In genomic region chr19:49117677-49118564, GRCh38 we compare ENCODE assay signal across 6 cellular contexts. TPM values are rescaled to one million over a fixed set of nuclear protein-coding genes. Genes with fewer than 3 reads are reported as not detected.
DNase-seq lines count a peak whose midpoint lies in the region; ATAC-seq and TF ChIP-seq lines count a peak whose summit lies in the region.

No MANE protein-coding gene starts in this region.

- POLR2A ChIA-PET in PC-9 (lab: Charles Lee; ENCODE audit: unreplicated experiment), result interaction anchor here (0.7 kb wide), 1 partner anchor 845 kb away, joined by 3 read pairs; no protein-coding TSS in a partner anchor

- 37 to 57% methylated on average over 10 to 14 of the region's 26 CpGs for WGBS in esophagus squamous epithelium, 2 donors
- 45 to 70% (median 67%) methylated on average over 14 to 26 of the region's 26 CpGs for WGBS in spleen, 5 donors

- CTCF ChIA-PET in PC-9 (lab: Charles Lee), result interaction anchor here (0.8 kb wide), 1 partner anchor 13 kb away, joined by 3 read pairs; no protein-coding TSS in a partner anchor

- H3K4me3 ChIP-seq in PC-9, result peak overlapping the region; percentile 74
- peak overlapping the region; percentile 57 to 79 (median 72) for H3K4me3 ChIP-seq in esophagus squamous epithelium
- peak overlapping the region in 7 of 8 donors; percentile 45 to 80 (median 56) for H3K4me3 ChIP-seq in spleen

- TF ChIP-seq CTCF in PC-9 (conservative IDR thresholded peaks at IDR 0.05) (no peak), esophagus squamous epithelium (IDR thresholded peaks at IDR 0.05) (no peak), spleen (IDR thresholded peaks at IDR 0.05 in 8 of 11, conservative IDR thresholded peaks at IDR 0.05 in 3 of 11) (no peak)

- intact Hi-C loops in PC-9 (cut with micrococcal nuclease; ENCODE audit: unreplicated experiment) (loop anchor here (2.0 kb wide), 2 partner anchors 31 to 47 kb away; no protein-coding TSS in a partner anchor), esophagus squamous epithelium (cut with DNase I) (no loop called here), spleen (cut with DNase I; ENCODE audit: low total_unique reads) (no loop called here)

- H3K27ac ChIP-seq in PC-9 (peak overlapping the region; percentile 63), esophagus squamous epithelium (peak overlapping the region; percentile 93 to 98 (median 94)), spleen (peak overlapping the region; percentile 80 to 98 (median 95))

- H3K79me2 ChIP-seq in PC-9 (ENCODE audit: low read depth), result no peaks in the 10 kb centered on the region

- no peak for DNase-seq in PC-9
- DNase-seq in esophagus squamous epithelium (lab: John Stamatoyannopoulos, UW), result no peak
- no peak for DNase-seq in spleen
- no peak for DNase-seq in ureter (ENCODE audit: low spot score)
- DNase-seq in activated CD4-positive, alpha-beta T cell treated with anti-CD3 and anti-CD28 coated beads for 4 hours, result no peak

- peaks cover 13% of the 10 kb centered on the region for H3F3A ChIP-seq in PC-9 (ENCODE audit: insufficient read depth, low read depth)

- H3K9me3 ChIP-seq in PC-9 (ENCODE audit: insufficient read depth, low read depth) (no peaks in the 10 kb centered on the region), esophagus squamous epithelium (no peaks in the 10 kb centered on the region), spleen (no peaks in the 10 kb centered on the region)

- ATAC-seq in GM19023 (IDR thresholded peaks at IDR 0.05; ENCODE audit: unreplicated experiment), result no peak

- H2AFZ ChIP-seq in PC-9, result peak overlapping the region; percentile 98

- H4K20me1 ChIP-seq in PC-9 (ENCODE audit: insufficient read depth), result peaks cover 3% of the 10 kb centered on the region; the same call in 1 of the 2 replicates

- no TSS peak for BruUV-seq in PC-9 (replicated peaks; lab: Mats Ljungman, UMichigan)

- no peaks in the 10 kb centered on the region for H3K9me2 ChIP-seq in PC-9 (ENCODE audit: insufficient read depth)

- peaks cover 16% of the 10 kb centered on the region for H3K4me1 ChIP-seq in PC-9 (replicated peaks; ENCODE audit: insufficient read depth)
- peaks cover 25 to 62% (median 29%) of the 10 kb centered on the region in 3 donors for H3K4me1 ChIP-seq in esophagus squamous epithelium
- peaks cover 24 to 68% (median 48%) of the 10 kb centered on the region in 6 donors for H3K4me1 ChIP-seq in spleen

- TF ChIP-seq POLR2A in esophagus squamous epithelium (IDR thresholded peaks at IDR 0.05), result no peak
- TF ChIP-seq POLR2A in spleen (IDR thresholded peaks at IDR 0.05), result no peak

- peaks cover 13% of the 10 kb centered on the region for H3K27me3 ChIP-seq in PC-9 (ENCODE audit: insufficient read depth, low read depth)
- peaks cover 0 to 5% (median 0%) of the 10 kb centered on the region in 4 donors for H3K27me3 ChIP-seq in esophagus squamous epithelium
- peaks cover 0 to 22% (median 12%) of the 10 kb centered on the region in 7 donors for H3K27me3 ChIP-seq in spleen (replicated peaks in 1 of 7)

- peak overlapping the region; percentile 94 for H3K4me2 ChIP-seq in PC-9

- H3K36me3 ChIP-seq in PC-9 (ENCODE audit: low read depth) (no peaks in the 10 kb centered on the region), esophagus squamous epithelium (no peaks in the 10 kb centered on the region), spleen (no peaks in the 10 kb centered on the region)

RNA-seq across cellular contexts. Expression of gene C19orf73, which starts 1.0 kb away (rescaled TPM):
- total RNA-seq in PC-9 (2021) (1.5 and 3.0 TPM in 2 replicates), esophagus squamous epithelium (1 to 10 TPM; 2.1 to 7.4 (median 4.7) TPM), spleen (1 to 10 TPM in 4 of 7 donors, under 1 TPM in 2, not detected in 1; 0.70 to 5.4 (median 1.6) TPM), ureter (2.4 TPM)
- 1 to 10 TPM; 3.9 to 5.5 (median 4.2) TPM for polyA plus RNA-seq in spleen

RNA-seq across cellular contexts. Expression of gene PPFIA3, which starts 1.4 kb away (rescaled TPM):
- 8.3 and 10.1 TPM in 2 replicates for total RNA-seq in PC-9 (2021)
- total RNA-seq in esophagus squamous epithelium, result 10 to 100 TPM; 10.9 to 20.9 (median 13.8) TPM
- 1 to 10 TPM; 3.6 to 9.5 (median 5.4) TPM for total RNA-seq in spleen
- 10 to 100 TPM in 1 of 3 donors, 1 to 10 TPM in 2; 6.9 to 17.2 (median 8.4) TPM for polyA plus RNA-seq in spleen
- total RNA-seq in ureter, result 9.0 TPM

RNA-seq across cellular contexts. Expression of gene LIN7B, which starts 3.8 kb away (rescaled TPM):
- total RNA-seq in PC-9 (2021) (6.5 and 7.0 TPM in 2 replicates), esophagus squamous epithelium (10 to 100 TPM in 2 of 4 donors, 1 to 10 TPM in 2; 5.7 to 14.1 (median 10.1) TPM), spleen (1 to 10 TPM; 2.7 to 9.6 (median 5.5) TPM), ureter (10.4 TPM)
- 1 to 10 TPM; 7.2 to 9.5 (median 9.2) TPM for polyA plus RNA-seq in spleen

RNA-seq across cellular contexts. Expression of gene SNRNP70, which starts 32.7 kb away (rescaled TPM):
- 151 and 199 TPM in 2 replicates for total RNA-seq in PC-9 (2021)
- total RNA-seq in esophagus squamous epithelium, result 100 to 1,000 TPM in 3 of 4 donors, 10 to 100 TPM in 1; 78.7 to 241 (median 168) TPM
- total RNA-seq in spleen, result 100 to 1,000 TPM; 238 to 337 (median 270) TPM
- 100 to 1,000 TPM; 198 to 559 (median 421) TPM for polyA plus RNA-seq in spleen
- total RNA-seq in ureter, result 256 TPM

RNA-seq across cellular contexts. Expression of gene HRC, which starts 37.3 kb away (rescaled TPM):
- total RNA-seq in PC-9 (2021) (0.50 TPM in 1 of 2 replicates, not detected in the other), esophagus squamous epithelium (1 to 10 TPM in 1 of 4 donors, under 1 TPM in 3; 0.13 to 1.1 (median 0.38) TPM), spleen (under 1 TPM in 2 of 7 donors, not detected in 5; 0.27 to 0.47 TPM), ureter (5.1 TPM)
- under 1 TPM; 0.07 to 0.27 (median 0.22) TPM for polyA plus RNA-seq in spleen
